In the genomic region with DNA sequence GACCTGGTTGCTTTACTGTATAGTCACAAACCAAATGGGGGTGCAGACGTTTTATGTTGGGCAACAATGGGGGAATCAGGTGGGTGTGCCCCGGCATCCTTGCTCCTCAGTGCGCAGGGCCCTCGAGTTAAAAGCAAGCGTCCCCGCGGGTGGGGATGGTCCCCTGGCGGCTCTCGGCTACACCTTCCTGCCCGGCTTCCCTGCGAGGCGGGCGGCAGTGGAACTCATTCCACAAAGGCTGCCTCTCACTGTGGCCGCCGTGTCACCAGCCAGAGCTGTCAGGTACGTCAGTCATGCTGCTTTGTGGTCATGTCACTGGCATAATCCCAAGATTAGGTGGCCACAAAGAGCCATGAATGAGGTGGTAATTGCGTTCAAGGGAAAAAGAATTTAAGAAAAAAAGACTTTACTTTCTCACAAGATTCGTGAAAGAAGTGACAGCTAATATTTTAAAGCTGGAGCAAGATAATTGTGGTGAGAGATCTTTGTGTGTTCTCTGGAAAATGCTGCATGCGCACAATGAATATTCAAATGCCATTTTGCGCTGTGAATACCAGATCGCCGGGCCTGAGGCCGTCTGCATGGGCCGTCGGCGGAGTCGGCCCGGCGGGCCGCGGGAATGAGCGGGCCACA, we compare ENCODE assay signal across 8 cellular contexts.
DNase-seq lines count a peak whose midpoint lies in the region; ATAC-seq lines count a peak whose summit lies in the region.

No MANE protein-coding gene starts in this region.

- H3K36me3 ChIP-seq in HUES48 (ENCODE audit: control insufficient read depth, insufficient read depth, low read length) (no peaks in the 10 kb centered on the region), iPS-15b (ENCODE audit: control insufficient read depth, insufficient read depth, low read length) (no peaks in the 10 kb centered on the region)

- peaks cover 31% of the 10 kb centered on the region for H3K4me1 Mint-ChIP-seq in activated T-cell treated with anti-CD3 and anti-CD28 coated beads, Interleukin-2, amount 50 U/mL, for 72 hours (ENCODE audit: low read depth)

- H3K9me3 ChIP-seq in HUES48 (ENCODE audit: control insufficient read depth, insufficient read depth, low read length) (no peaks in the 10 kb centered on the region), iPS-15b (ENCODE audit: control insufficient read depth, insufficient read depth, low read length) (no peaks in the 10 kb centered on the region)

- H3K27me3 Mint-ChIP-seq in activated T-cell treated with anti-CD3 and anti-CD28 coated beads, Interleukin-2, amount 50 U/mL, for 72 hours (ENCODE audit: low read depth), result peaks cover 5% of the 10 kb centered on the region

- H3K27ac Mint-ChIP-seq in activated T-cell treated with anti-CD3 and anti-CD28 coated beads, Interleukin-2, amount 50 U/mL, for 72 hours, result peak overlapping the region; percentile 57

- peak overlapping the region; percentile 62 for H3K4me3 ChIP-seq in HUES48 (ENCODE audit: low read depth, low read length)
- peak overlapping the region; percentile 56 for H3K4me3 ChIP-seq in iPS-15b (ENCODE audit: low read depth, low read length)

- no peak overlapping the region for H3K27ac ChIP-seq in HUES48 (ENCODE audit: low read depth, low read length)

- H3K4me1 ChIP-seq in HUES48 (ENCODE audit: control insufficient read depth, insufficient read depth, low read length) (no peaks in the 10 kb centered on the region), iPS-15b (ENCODE audit: control insufficient read depth, insufficient read depth, low read length) (peaks cover 3% of the 10 kb centered on the region)

- peak; percentile 63 to 67 for ATAC-seq in activated T-cell treated with anti-CD3 and anti-CD28 coated beads, Interleukin-2, amount 50 U/mL, for 72 hours (replicated peaks in 1 of 2)
- no peak for ATAC-seq in activated CD4-positive, CD25-positive, alpha-beta regulatory T cell treated with anti-CD3 and anti-CD28 coated beads, Interleukin-2, amount 50 U/mL, for 24 hours

- H3K36me3 Mint-ChIP-seq in activated T-cell treated with anti-CD3 and anti-CD28 coated beads, Interleukin-2, amount 50 U/mL, for 72 hours (ENCODE audit: insufficient read depth in 2 of 2), result peaks cover 0 to 4% of the 10 kb centered on the region in 2 donors

- H3K4me3 Mint-ChIP-seq in activated T-cell treated with anti-CD3 and anti-CD28 coated beads, Interleukin-2, amount 50 U/mL, for 72 hours, result peak overlapping the region; percentile 97

- H3K9me3 Mint-ChIP-seq in activated T-cell treated with anti-CD3 and anti-CD28 coated beads, Interleukin-2, amount 50 U/mL, for 72 hours, result peaks cover 0 to 2% of the 10 kb centered on the region in 2 donors

- H3K9ac ChIP-seq in HUES48 (ENCODE audit: low read depth, low read length) (no peak overlapping the region), iPS-15b (ENCODE audit: low read depth, low read length) (no peak overlapping the region)

- H3K27me3 ChIP-seq in HUES48 (ENCODE audit: control insufficient read depth, insufficient read depth, low read length) (peaks cover 38% of the 10 kb centered on the region), iPS-15b (ENCODE audit: control insufficient read depth, insufficient read depth, low read length) (peaks cover 31% of the 10 kb centered on the region)

- DNase-seq in Daoy (ENCODE audit: low read depth) (peak; percentile 33), NCI-H2081 (lab: John Stamatoyannopoulos, UW) (no peak), NCI-H82 treated with DMSO at 0.1 percent for 48 hours (lab: John Stamatoyannopoulos, UW; ENCODE audit: unreplicated experiment) (no peak)
- peak; percentile 72 to 77 for DNase-seq in activated T-cell treated with anti-CD3 and anti-CD28 coated beads, Interleukin-2, amount 50 U/mL, for 72 hours
- DNase-seq in stimulated activated CD8-positive, alpha-beta memory T cell treated with anti-CD3 and anti-CD28 coated beads, Interleukin-15, amount 100 ng/mL, for 48 hours (ENCODE audit: low read depth in 2 of 2), result peak; percentile 47 to 70

Comparison
In these comparisons a context has a peak if more than half of its experiments do, and no peak if none do; other contexts are left out.
1. DNase-seq: peak in Daoy (single experiment), activated T-cell treated with anti-CD3 and anti-CD28 coated beads, Interleukin-2, amount 50 U/mL, for 72 hours (2 of 2) and stimulated activated CD8-positive, alpha-beta memory T cell treated with anti-CD3 and anti-CD28 coated beads, Interleukin-15, amount 100 ng/mL, for 48 hours (2 of 2); none in NCI-H2081 (0 of 2) and NCI-H82 treated with DMSO at 0.1 percent for 48 hours (single experiment).
2. ATAC-seq: peak in activated T-cell treated with anti-CD3 and anti-CD28 coated beads, Interleukin-2, amount 50 U/mL, for 72 hours (2 of 2); none in activated CD4-positive, CD25-positive, alpha-beta regulatory T cell treated with anti-CD3 and anti-CD28 coated beads, Interleukin-2, amount 50 U/mL, for 24 hours (0 of 2).